1 cellular context compared by ENCODE assay signal in the genomic region with DNA sequence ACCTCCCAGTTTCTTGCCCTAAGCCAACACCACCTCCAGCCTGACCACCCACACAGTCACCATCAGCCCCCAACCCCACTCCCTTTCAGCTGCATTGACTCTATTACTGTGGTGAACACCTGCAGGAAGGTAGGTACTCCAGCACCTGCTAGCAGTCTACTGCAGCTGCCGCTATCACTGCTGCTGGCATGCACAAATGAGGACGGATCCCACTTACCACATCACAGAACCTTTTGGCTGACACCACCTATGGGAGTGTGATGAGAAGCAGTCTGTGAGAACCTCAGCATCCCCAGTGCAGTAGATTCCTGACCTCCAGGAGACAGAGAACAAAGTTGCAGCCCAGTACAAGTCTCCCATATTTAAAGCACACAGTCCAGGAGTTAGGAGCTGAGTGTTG.
TF ChIP-seq lines count a peak whose summit lies in the region.

No MANE protein-coding gene starts in this region.

TF ChIP-seq in GM23338, 12 proteins besides CTCF, POLR2A, EP300 and RAD21 (continued from another document):
- TF ChIP-seq, protein P1, sequence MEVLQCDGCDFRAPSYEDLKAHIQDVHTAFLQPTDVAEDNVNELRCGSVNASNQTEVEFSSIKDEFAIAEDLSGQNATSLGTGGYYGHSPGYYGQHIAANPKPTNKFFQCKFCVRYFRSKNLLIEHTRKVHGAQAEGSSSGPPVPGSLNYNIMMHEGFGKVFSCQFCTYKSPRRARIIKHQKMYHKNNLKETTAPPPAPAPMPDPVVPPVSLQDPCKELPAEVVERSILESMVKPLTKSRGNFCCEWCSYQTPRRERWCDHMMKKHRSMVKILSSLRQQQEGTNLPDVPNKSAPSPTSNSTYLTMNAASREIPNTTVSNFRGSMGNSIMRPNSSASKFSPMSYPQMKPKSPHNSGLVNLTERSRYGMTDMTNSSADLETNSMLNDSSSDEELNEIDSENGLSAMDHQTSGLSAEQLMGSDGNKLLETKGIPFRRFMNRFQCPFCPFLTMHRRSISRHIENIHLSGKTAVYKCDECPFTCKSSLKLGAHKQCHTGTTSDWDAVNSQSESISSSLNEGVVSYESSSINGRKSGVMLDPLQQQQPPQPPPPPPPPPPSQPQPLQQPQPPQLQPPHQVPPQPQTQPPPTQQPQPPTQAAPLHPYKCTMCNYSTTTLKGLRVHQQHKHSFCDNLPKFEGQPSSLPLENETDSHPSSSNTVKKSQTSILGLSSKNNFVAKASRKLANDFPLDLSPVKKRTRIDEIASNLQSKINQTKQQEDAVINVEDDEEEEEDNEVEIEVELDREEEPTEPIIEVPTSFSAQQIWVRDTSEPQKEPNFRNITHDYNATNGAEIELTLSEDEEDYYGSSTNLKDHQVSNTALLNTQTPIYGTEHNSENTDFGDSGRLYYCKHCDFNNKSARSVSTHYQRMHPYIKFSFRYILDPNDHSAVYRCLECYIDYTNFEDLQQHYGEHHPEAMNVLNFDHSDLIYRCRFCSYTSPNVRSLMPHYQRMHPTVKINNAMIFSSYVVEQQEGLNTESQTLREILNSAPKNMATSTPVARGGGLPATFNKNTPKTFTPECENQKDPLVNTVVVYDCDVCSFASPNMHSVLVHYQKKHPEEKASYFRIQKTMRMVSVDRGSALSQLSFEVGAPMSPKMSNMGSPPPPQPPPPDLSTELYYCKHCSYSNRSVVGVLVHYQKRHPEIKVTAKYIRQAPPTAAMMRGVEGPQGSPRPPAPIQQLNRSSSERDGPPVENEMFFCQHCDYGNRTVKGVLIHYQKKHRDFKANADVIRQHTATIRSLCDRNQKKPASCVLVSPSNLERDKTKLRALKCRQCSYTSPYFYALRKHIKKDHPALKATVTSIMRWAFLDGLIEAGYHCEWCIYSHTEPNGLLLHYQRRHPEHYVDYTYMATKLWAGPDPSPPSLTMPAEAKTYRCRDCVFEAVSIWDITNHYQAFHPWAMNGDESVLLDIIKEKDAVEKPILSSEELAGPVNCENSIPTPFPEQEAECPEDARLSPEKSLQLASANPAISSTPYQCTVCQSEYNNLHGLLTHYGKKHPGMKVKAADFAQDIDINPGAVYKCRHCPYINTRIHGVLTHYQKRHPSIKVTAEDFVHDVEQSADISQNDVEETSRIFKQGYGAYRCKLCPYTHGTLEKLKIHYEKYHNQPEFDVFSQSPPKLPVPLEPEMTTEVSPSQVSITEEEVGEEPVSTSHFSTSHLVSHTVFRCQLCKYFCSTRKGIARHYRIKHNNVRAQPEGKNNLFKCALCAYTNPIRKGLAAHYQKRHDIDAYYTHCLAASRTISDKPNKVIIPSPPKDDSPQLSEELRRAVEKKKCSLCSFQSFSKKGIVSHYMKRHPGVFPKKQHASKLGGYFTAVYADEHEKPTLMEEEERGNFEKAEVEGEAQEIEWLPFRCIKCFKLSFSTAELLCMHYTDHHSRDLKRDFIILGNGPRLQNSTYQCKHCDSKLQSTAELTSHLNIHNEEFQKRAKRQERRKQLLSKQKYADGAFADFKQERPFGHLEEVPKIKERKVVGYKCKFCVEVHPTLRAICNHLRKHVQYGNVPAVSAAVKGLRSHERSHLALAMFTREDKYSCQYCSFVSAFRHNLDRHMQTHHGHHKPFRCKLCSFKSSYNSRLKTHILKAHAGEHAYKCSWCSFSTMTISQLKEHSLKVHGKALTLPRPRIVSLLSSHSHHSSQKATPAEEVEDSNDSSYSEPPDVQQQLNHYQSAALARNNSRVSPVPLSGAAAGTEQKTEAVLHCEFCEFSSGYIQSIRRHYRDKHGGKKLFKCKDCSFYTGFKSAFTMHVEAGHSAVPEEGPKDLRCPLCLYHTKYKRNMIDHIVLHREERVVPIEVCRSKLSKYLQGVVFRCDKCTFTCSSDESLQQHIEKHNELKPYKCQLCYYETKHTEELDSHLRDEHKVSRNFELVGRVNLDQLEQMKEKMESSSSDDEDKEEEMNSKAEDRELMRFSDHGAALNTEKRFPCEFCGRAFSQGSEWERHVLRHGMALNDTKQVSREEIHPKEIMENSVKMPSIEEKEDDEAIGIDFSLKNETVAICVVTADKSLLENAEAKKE (CRISPR knock-in tag; IDR thresholded peaks at IDR 0.05) = no peak
- TF ChIP-seq, protein P2, sequence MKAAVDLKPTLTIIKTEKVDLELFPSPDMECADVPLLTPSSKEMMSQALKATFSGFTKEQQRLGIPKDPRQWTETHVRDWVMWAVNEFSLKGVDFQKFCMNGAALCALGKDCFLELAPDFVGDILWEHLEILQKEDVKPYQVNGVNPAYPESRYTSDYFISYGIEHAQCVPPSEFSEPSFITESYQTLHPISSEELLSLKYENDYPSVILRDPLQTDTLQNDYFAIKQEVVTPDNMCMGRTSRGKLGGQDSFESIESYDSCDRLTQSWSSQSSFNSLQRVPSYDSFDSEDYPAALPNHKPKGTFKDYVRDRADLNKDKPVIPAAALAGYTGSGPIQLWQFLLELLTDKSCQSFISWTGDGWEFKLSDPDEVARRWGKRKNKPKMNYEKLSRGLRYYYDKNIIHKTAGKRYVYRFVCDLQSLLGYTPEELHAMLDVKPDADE (IDR thresholded peaks at IDR 0.05) = no peak
- TF ChIP-seq EZH2 (IDR thresholded peaks at IDR 0.05; ENCODE audit: low read depth, unreplicated experiment) (no peak), STAT1 (IDR thresholded peaks at IDR 0.05; ENCODE audit: unreplicated experiment) (no peak), POLR2AphosphoS5 (IDR thresholded peaks at IDR 0.05; ENCODE audit: low read depth) (no peak)
TF ChIP-seq in GM23338: peak in this region for 0.
